ENCODE assay signal across 1 cellular context in genomic region chr1:27071049-27071416, GRCh38.
TF ChIP-seq lines count a peak whose summit lies in the region.

No MANE protein-coding gene starts in this region.

TF ChIP-seq in GM23338, 12 proteins besides CTCF, POLR2A, EP300 and RAD21 (continued from another document):
- TF ChIP-seq CREB1 (CRISPR knock-in tag; IDR thresholded peaks at IDR 0.05; ENCODE audit: low read depth) (no peak), EZH2phosphoT487 (IDR thresholded peaks at IDR 0.05; ENCODE audit: unreplicated experiment) (no peak), REST (IDR thresholded peaks at IDR 0.05; ENCODE audit: unreplicated experiment) (no peak), NANOG (IDR thresholded peaks at IDR 0.05; ENCODE audit: borderline replicate concordance) (no peak), POLR2AphosphoS5 (IDR thresholded peaks at IDR 0.05; ENCODE audit: low read depth) (no peak), ZNF331 (CRISPR knock-in tag; IDR thresholded peaks at IDR 0.05; ENCODE audit: low read depth) (no peak), JUNB (IDR thresholded peaks at IDR 0.05; ENCODE audit: unreplicated experiment) (no peak), EZH2 (IDR thresholded peaks at IDR 0.05; ENCODE audit: low read depth, unreplicated experiment) (no peak), ZNF114 (CRISPR knock-in tag; IDR thresholded peaks at IDR 0.05) (no peak)
